Comparison of ENCODE assay signal across 2 cellular contexts in the genomic region with DNA sequence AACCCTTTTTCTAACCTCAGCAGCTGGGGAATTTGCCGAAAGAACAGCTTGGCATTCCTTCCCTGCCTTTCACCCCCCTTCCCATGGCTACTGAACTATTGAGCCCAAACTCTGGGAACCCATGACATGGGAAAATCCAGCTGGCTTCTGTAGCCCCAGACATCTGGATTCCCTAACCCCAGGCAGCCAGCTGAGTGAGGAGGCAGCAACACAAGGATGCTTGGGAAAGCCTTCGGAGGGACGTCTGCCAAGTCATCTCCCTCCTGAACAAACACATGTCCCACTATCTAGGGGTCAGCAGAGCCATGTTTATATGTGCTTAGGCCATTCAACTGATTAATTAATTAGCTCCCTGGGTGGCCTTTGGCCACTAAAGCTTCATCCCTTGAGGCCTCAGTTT.
TF ChIP-seq lines count a peak whose summit lies in the region.

No MANE protein-coding gene starts in this region.

TF ChIP-seq in liver, 16 proteins besides CTCF, POLR2A, EP300 and RAD21:
- TF ChIP-seq RXRA (IDR thresholded peaks at IDR 0.05): peak; percentile 77 to 86
- no peak for TF ChIP-seq ATF3 (IDR thresholded peaks at IDR 0.05)
- no peak for TF ChIP-seq FOXA2 (IDR thresholded peaks at IDR 0.05)
- TF ChIP-seq TAF1 (conservative IDR thresholded peaks at IDR 0.05): no peak
- no peak for TF ChIP-seq YY1 (IDR thresholded peaks at IDR 0.05)
- TF ChIP-seq EGR1 (IDR thresholded peaks at IDR 0.05; ENCODE audit: low read depth in 2 of 2): peak in 1 of 2 donors; percentile 20
- TF ChIP-seq NR2F2 (IDR thresholded peaks at IDR 0.05): peak; percentile 100
- peak; percentile 65 for TF ChIP-seq SP1 (IDR thresholded peaks at IDR 0.05)
- no peak for TF ChIP-seq FOXA1 (IDR thresholded peaks at IDR 0.05)
- TF ChIP-seq MAX (IDR thresholded peaks at IDR 0.05): peak; percentile 45
- no peak for TF ChIP-seq JUND (IDR thresholded peaks at IDR 0.05)
- no peak for TF ChIP-seq HNF4A (conservative IDR thresholded peaks at IDR 0.05)
- peak; percentile 22 for TF ChIP-seq REST (IDR thresholded peaks at IDR 0.05)
- TF ChIP-seq ZBTB33 (IDR thresholded peaks at IDR 0.05): no peak
- TF ChIP-seq GABPA (IDR thresholded peaks at IDR 0.05 in 1 of 2, conservative IDR thresholded peaks at IDR 0.05 in 1 of 2): no peak
- TF ChIP-seq HNF4G (IDR thresholded peaks at IDR 0.05): no peak
TF ChIP-seq in liver: peak in this region for 6.

TF ChIP-seq in HepG2, 621 proteins besides CTCF, POLR2A, EP300 and RAD21:
- TF ChIP-seq RFX1 (IDR thresholded peaks at IDR 0.05): no peak
- TF ChIP-seq SIX4 (CRISPR knock-in tag; IDR thresholded peaks at IDR 0.05): no peak
- no peak for TF ChIP-seq IKZF1 (IDR thresholded peaks at IDR 0.05)
- no peak for TF ChIP-seq ZNF577 (CRISPR knock-in tag; IDR thresholded peaks at IDR 0.05; ENCODE audit: borderline replicate concordance, low read depth)
- TF ChIP-seq ZNF333 (CRISPR knock-in tag; IDR thresholded peaks at IDR 0.05; ENCODE audit: borderline replicate concordance): no peak
- TF ChIP-seq KLF16 (CRISPR knock-in tag; IDR thresholded peaks at IDR 0.05): no peak
- no peak for TF ChIP-seq ZNF407 (CRISPR knock-in tag; IDR thresholded peaks at IDR 0.05; ENCODE audit: not compliant biosample characterization)
- TF ChIP-seq ZFP62 (CRISPR knock-in tag; IDR thresholded peaks at IDR 0.05): no peak
- TF ChIP-seq HNRNPUL1 (IDR thresholded peaks at IDR 0.05; ENCODE audit: low read depth, low read length): no peak
- TF ChIP-seq, protein P1, sequence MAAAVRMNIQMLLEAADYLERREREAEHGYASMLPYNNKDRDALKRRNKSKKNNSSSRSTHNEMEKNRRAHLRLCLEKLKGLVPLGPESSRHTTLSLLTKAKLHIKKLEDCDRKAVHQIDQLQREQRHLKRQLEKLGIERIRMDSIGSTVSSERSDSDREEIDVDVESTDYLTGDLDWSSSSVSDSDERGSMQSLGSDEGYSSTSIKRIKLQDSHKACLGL (CRISPR knock-in tag; IDR thresholded peaks at IDR 0.05): no peak
TF ChIP-seq in HepG2: peak in this region for 0.
